ENCODE assay signal across 1 cellular context in the genomic region with DNA sequence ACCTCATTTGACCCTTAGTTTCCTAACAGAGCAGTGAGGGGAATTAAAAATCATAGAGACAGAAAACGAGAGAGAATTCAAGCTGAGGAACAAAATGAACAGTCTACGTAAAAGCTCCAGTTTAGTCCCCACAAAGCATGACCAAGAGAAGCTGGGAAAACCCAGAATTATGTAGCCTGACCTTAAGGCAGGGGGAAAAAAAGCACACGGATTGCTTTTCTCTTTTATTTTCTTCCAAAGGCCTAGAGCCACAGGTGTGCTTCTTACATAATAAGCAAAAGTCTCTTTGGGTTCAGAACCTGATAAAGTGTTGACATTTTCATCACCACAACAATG.
A peak's percentile ranks its signal among the peaks of the same experiment; 100 is the strongest.
TF ChIP-seq lines count a peak whose summit lies in the region.

No MANE protein-coding gene starts in this region.

TF ChIP-seq in HepG2, 621 proteins besides CTCF, POLR2A, EP300 and RAD21:
- TF ChIP-seq, protein P1, sequence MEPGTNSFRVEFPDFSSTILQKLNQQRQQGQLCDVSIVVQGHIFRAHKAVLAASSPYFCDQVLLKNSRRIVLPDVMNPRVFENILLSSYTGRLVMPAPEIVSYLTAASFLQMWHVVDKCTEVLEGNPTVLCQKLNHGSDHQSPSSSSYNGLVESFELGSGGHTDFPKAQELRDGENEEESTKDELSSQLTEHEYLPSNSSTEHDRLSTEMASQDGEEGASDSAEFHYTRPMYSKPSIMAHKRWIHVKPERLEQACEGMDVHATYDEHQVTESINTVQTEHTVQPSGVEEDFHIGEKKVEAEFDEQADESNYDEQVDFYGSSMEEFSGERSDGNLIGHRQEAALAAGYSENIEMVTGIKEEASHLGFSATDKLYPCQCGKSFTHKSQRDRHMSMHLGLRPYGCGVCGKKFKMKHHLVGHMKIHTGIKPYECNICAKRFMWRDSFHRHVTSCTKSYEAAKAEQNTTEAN (CRISPR knock-in tag; conservative IDR thresholded peaks at IDR 0.05), result 0 out of 2 replicates have a peak, but pooled peaks have one; percentile 2
- 0 out of 4 replicates have a peak, but pooled peaks of 1 of the 2 experiments have one; percentile 1 for TF ChIP-seq KLF16 (CRISPR knock-in tag; IDR thresholded peaks at IDR 0.05)
- TF ChIP-seq HDAC1 (CRISPR knock-in tag; IDR thresholded peaks at IDR 0.05), result no peak
- TF ChIP-seq TGIF2 (CRISPR knock-in tag; IDR thresholded peaks at IDR 0.05), result no peak
- TF ChIP-seq SSRP1 (CRISPR knock-in tag; IDR thresholded peaks at IDR 0.05), result peak; percentile 31; the same call in 1 of the 2 replicates
- TF ChIP-seq FOXP1 (IDR thresholded peaks at IDR 0.05), result no peak
- 0 out of 2 replicates have a peak, but pooled peaks have one; percentile 11 for TF ChIP-seq FOXP1 (CRISPR knock-in tag; IDR thresholded peaks at IDR 0.05)
- TF ChIP-seq NR2C2 (CRISPR knock-in tag; IDR thresholded peaks at IDR 0.05; ENCODE audit: borderline replicate concordance), result 0 out of 2 replicates have a peak, but pooled peaks have one; percentile 0
- TF ChIP-seq KLF9 (CRISPR knock-in tag; IDR thresholded peaks at IDR 0.05; ENCODE audit: low read depth), result 0 out of 2 replicates have a peak, but pooled peaks have one; percentile 9
TF ChIP-seq in HepG2: peak in this region for 6.
